10 cellular contexts compared by ENCODE assay signal in the genomic region with DNA sequence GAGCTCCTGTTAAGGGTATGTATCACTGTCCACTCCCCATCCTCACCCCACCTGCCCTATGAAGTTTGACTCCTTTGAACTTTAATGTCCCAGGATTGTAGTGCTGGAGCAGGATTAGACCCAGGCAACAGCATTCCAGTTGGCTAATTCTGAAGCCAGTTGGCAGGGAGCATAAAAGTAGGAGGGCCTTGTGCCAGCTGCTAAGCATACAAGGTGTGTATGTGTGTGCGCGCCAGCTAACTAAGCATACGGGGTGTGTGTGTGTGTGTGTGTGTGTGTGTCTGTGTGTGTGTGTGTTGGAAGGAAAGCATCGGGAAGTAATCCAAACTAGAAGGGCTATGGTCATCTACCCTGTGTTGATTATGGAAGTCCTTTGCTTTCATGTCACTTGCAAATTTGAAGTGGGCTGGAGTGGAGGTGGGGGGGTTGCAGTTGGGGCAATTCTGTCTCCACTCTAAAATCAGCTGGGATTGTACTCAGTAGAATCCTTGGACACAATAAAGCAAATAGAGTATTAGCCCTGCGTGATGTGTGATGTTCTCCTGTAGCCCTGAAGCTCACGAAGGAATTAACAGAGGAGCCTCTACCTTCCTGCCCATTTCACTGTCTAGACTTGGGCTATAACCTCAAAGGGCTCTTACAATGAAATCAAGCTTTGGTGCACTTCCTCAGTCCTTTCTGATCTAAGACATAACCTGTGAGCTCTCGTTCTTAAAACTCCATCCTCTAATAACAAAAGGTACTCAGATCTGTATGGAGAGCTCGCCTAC. TPM values are rescaled to one million over a fixed set of nuclear protein-coding genes. Genes with fewer than 3 reads are reported as not detected.
DNase-seq lines count a peak whose midpoint lies in the region; ATAC-seq and TF ChIP-seq lines count a peak whose summit lies in the region.
"Had no signal": no experiment of that assay in that cellular context is flagged by ENCODE, and none has a peak within 500 bp of the region (broad histone marks: within the 10 kb centered on the region; RNA-seq: fewer than 3 reads in every experiment).

No MANE protein-coding gene starts in this region.

- H3K4me3 ChIP-seq in HCT116 (replicated peaks in 1 of 2; ENCODE audit: low read depth in 1 of 2, low read length in 2 of 2) (no peak overlapping the region), PC-9 (no peak overlapping the region), gastroesophageal sphincter (no peak overlapping the region)
- H3K4me3 ChIP-seq: uterus had no signal

- H3K4me2 ChIP-seq in HCT116 (ENCODE audit: low read length) (no peak overlapping the region), PC-9 (no peak overlapping the region)

- no TSS peak for BruUV-seq in HCT116 (replicated peaks; lab: Mats Ljungman, UMichigan)
- TSS peak; percentile 2 for BruUV-seq in PC-9 (replicated peaks; lab: Mats Ljungman, UMichigan)

- 26 to 59% methylated on average over 5 to 8 of the region's 8 CpGs for WGBS in gastroesophageal sphincter (ENCODE audit: low coverage in 1 of 2), 2 donors

- intact Hi-C loops in HCT116 (cut with micrococcal nuclease): no loop called here
- intact Hi-C loops in PC-9 (cut with micrococcal nuclease; ENCODE audit: unreplicated experiment): no loop called here

- DNase-seq in HCT116 (ENCODE audit: low read depth, low spot score): no peak
- no peak for DNase-seq in PC-9
- DNase-seq in retina: peak; percentile 10
- DNase-seq: immature natural killer cell, NCI-H2081 treated with DMSO at 0.1 percent for 48 hours, uterus had no signal

- TF ChIP-seq CTCF in HCT116 (IDR thresholded peaks at IDR 0.05 in 2 of 3, conservative IDR thresholded peaks at IDR 0.05 in 1 of 3; ENCODE audit: borderline replicate concordance in 1 of 3, insufficient read depth in 1 of 3, low read depth in 2 of 3, low read length in 2 of 3) (no peak), PC-9 (conservative IDR thresholded peaks at IDR 0.05) (no peak), gastroesophageal sphincter (IDR thresholded peaks at IDR 0.05) (no peak)

- H4K20me1 ChIP-seq in HCT116 (ENCODE audit: insufficient read depth): no peaks in the 10 kb centered on the region
- no peaks in the 10 kb centered on the region; the same call in 1 of the 2 replicates for H4K20me1 ChIP-seq in PC-9 (ENCODE audit: insufficient read depth)

- POLR2A ChIA-PET in HCT116 (lab: Charles Lee) (no interaction called here), PC-9 (lab: Charles Lee; ENCODE audit: unreplicated experiment) (no interaction called here)

- no peak overlapping the region for H3K9ac ChIP-seq in HCT116 (ENCODE audit: low read length)

- TF ChIP-seq POLR2A in HCT116 (IDR thresholded peaks at IDR 0.05; ENCODE audit: borderline replicate concordance, extremely low read depth, insufficient read depth, insufficient read length) (no peak), gastroesophageal sphincter (IDR thresholded peaks at IDR 0.05) (no peak)

- H3K4me1 ChIP-seq in HCT116 (ENCODE audit: control insufficient read depth in 1 of 2, insufficient read depth in 2 of 2, low read length in 2 of 2): no peaks in the 10 kb centered on the region
- H3K4me1 ChIP-seq in PC-9 (replicated peaks; ENCODE audit: insufficient read depth): no peaks in the 10 kb centered on the region
- H3K4me1 ChIP-seq in gastroesophageal sphincter: peaks cover 0 to 14% (median 0%) of the 10 kb centered on the region in 3 donors
- H3K4me1 ChIP-seq: uterus had no signal

- H3K36me3 ChIP-seq in HCT116 (ENCODE audit: control insufficient read depth in 1 of 2, insufficient read depth in 2 of 2, low read length in 2 of 2) (peaks cover 17 to 22% of the 10 kb centered on the region in 2 experiments), PC-9 (ENCODE audit: low read depth) (peaks cover 17% of the 10 kb centered on the region), gastroesophageal sphincter (peaks cover 0 to 39% of the 10 kb centered on the region in 2 donors)
- H3K36me3 ChIP-seq: uterus had no signal

- no peaks in the 10 kb centered on the region for H3K27me3 ChIP-seq in HCT116 (ENCODE audit: insufficient read depth, low read length)
- H3K27me3 ChIP-seq in PC-9 (ENCODE audit: insufficient read depth, low read depth): no peaks in the 10 kb centered on the region
- H3K27me3 ChIP-seq in gastroesophageal sphincter: no peaks in the 10 kb centered on the region
- H3K27me3 ChIP-seq: uterus had no signal

- H3K27ac ChIP-seq in HCT116 (ENCODE audit: low read depth, low read length) (no peak overlapping the region), PC-9 (no peak overlapping the region), gastroesophageal sphincter (no peak overlapping the region)
- H3K27ac ChIP-seq: uterus had no signal

- RAD21 ChIA-PET in HCT116 (lab: Charles Lee; ENCODE audit: low non-redundant PET in 1 of 2, low total read pairs in 2 of 2, uncharacterized antibody in 2 of 2, unreplicated experiment in 2 of 2): no interaction called here

- H3K79me2 ChIP-seq in HCT116 (ENCODE audit: insufficient read depth, low read length) (no peaks in the 10 kb centered on the region), PC-9 (ENCODE audit: low read depth) (no peaks in the 10 kb centered on the region)

- H2AFZ ChIP-seq in HCT116 (ENCODE audit: low read depth, low read length, poor library complexity, severe bottlenecking): no peak overlapping the region
- no peak overlapping the region for H2AFZ ChIP-seq in PC-9

- TF ChIP-seq RAD21 in HCT116 (IDR thresholded peaks at IDR 0.05; ENCODE audit: low read depth): no peak

- CTCF ChIA-PET in HCT116 (lab: Charles Lee) (no interaction called here), PC-9 (lab: Charles Lee) (interaction anchor here (1.0 kb wide), 1 partner anchor 127 kb away, joined by 3 read pairs; no protein-coding TSS in a partner anchor)

- H3F3A ChIP-seq in PC-9 (ENCODE audit: insufficient read depth, low read depth): peaks cover 34% of the 10 kb centered on the region; the same call in 1 of the 2 replicates

- no peak for TF ChIP-seq EP300 in gastroesophageal sphincter (IDR thresholded peaks at IDR 0.05)

- H3K9me2 ChIP-seq in HCT116 (ENCODE audit: insufficient read depth): no peaks in the 10 kb centered on the region
- H3K9me2 ChIP-seq in PC-9 (ENCODE audit: insufficient read depth): no peaks in the 10 kb centered on the region

- H3K9me3 ChIP-seq in HCT116 (ENCODE audit: control insufficient read depth in 1 of 2, insufficient read depth in 1 of 2, low read depth in 1 of 2, low read length in 2 of 2) (no peaks in the 10 kb centered on the region), PC-9 (ENCODE audit: insufficient read depth, low read depth) (no peaks in the 10 kb centered on the region), gastroesophageal sphincter (no peaks in the 10 kb centered on the region)
- H3K9me3 ChIP-seq: uterus had no signal

- ATAC-seq in HCT116 (peak; percentile 31), gastroesophageal sphincter (peak; percentile 48), GM18520 (IDR thresholded peaks at IDR 0.05; ENCODE audit: unreplicated experiment) (no peak), GM21619 (IDR thresholded peaks at IDR 0.05; ENCODE audit: unreplicated experiment) (no peak), HG02840 (IDR thresholded peaks at IDR 0.05; ENCODE audit: low FRiP score, unreplicated experiment) (no peak)

TF ChIP-seq in HCT116, 20 proteins besides CTCF, POLR2A, EP300 and RAD21:
- no peak for TF ChIP-seq ELF1 (IDR thresholded peaks at IDR 0.05; ENCODE audit: borderline replicate concordance, low read depth)
- TF ChIP-seq TCF7L2 (IDR thresholded peaks at IDR 0.05; ENCODE audit: borderline replicate concordance, extremely low read depth, insufficient read depth, insufficient read length): no peak
- no peak for TF ChIP-seq FOSL1 (IDR thresholded peaks at IDR 0.05; ENCODE audit: low read depth)
- TF ChIP-seq EZH2 (IDR thresholded peaks at IDR 0.05): no peak
- no peak for TF ChIP-seq ZNF274 (IDR thresholded peaks at IDR 0.05; ENCODE audit: low read depth, low read length)
- TF ChIP-seq, protein P1, sequence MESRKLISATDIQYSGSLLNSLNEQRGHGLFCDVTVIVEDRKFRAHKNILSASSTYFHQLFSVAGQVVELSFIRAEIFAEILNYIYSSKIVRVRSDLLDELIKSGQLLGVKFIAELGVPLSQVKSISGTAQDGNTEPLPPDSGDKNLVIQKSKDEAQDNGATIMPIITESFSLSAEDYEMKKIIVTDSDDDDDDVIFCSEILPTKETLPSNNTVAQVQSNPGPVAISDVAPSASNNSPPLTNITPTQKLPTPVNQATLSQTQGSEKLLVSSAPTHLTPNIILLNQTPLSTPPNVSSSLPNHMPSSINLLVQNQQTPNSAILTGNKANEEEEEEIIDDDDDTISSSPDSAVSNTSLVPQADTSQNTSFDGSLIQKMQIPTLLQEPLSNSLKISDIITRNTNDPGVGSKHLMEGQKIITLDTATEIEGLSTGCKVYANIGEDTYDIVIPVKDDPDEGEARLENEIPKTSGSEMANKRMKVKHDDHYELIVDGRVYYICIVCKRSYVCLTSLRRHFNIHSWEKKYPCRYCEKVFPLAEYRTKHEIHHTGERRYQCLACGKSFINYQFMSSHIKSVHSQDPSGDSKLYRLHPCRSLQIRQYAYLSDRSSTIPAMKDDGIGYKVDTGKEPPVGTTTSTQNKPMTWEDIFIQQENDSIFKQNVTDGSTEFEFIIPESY (IDR thresholded peaks at IDR 0.05; ENCODE audit: extremely low read depth, insufficient replicate concordance, low read length): no peak
- no peak for TF ChIP-seq YY1 (IDR thresholded peaks at IDR 0.05; ENCODE audit: extremely low read depth, insufficient replicate concordance, low read depth, low read length)
- no peak for TF ChIP-seq SRF (IDR thresholded peaks at IDR 0.05; ENCODE audit: low read depth)
- no peak for TF ChIP-seq EGR1 (IDR thresholded peaks at IDR 0.05; ENCODE audit: low read depth)
- TF ChIP-seq SP1 (IDR thresholded peaks at IDR 0.05; ENCODE audit: low read depth): no peak
- no peak for TF ChIP-seq SIN3A (IDR thresholded peaks at IDR 0.05; ENCODE audit: low read depth)
- no peak for TF ChIP-seq CEBPB (IDR thresholded peaks at IDR 0.05; ENCODE audit: low read depth)
- no peak for TF ChIP-seq JUND (IDR thresholded peaks at IDR 0.05)
TF ChIP-seq in HCT116: peak in this region for 0.

RNA-seq across cellular contexts. Expression of a gene that starts 26.9 kb away (rescaled TPM):
- total RNA-seq in HCT116 (2021; ENCODE audit: unreplicated experiment) (101 TPM), PC-9 (2021) (55.0 and 86.8 TPM in 2 replicates), gastroesophageal sphincter (10 to 100 TPM; 10.4 to 14.2 (median 13.5) TPM)
- polyA plus RNA-seq in HCT116 (2012): 52.4 and 54.0 TPM in 2 replicates

Comparison
In these comparisons a context has a peak if more than half of its experiments do, and no peak if none do; other contexts are left out.
1. ATAC-seq: peak in HCT116 (single experiment) and gastroesophageal sphincter (single experiment); none in GM18520 (single experiment), GM21619 (single experiment) and HG02840 (single experiment).